In the genomic region with DNA sequence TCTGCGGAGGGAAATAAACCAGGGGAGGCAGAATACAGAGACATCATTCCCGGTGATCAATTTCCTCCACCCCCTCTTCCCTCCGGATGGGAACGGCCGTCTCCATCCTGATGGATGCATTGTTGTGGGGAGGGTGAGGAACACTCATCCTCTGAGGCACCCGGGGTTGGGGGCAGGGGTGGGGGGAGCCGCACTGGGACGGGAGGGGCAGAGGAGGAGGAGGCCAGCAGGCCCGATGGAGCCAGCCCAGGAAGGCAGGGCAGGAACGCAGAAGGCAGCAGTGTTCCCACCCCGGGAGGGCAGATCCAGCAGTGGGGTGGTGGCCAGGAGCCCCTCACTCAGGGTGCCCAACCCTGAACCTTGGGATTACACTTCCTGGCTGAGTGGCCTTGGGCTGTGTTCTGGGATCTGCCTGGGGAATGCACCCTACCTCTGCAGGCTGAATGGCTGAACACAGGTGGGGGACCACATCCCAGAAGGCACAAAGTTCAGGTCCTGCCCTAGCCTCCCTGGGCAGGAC, we compare ENCODE assay signal across 1 cellular context.
TF ChIP-seq lines count a peak whose summit lies in the region.

No MANE protein-coding gene starts in this region.

TF ChIP-seq in H1, 55 proteins besides CTCF, POLR2A, EP300 and RAD21:
- TF ChIP-seq, protein P1, sequence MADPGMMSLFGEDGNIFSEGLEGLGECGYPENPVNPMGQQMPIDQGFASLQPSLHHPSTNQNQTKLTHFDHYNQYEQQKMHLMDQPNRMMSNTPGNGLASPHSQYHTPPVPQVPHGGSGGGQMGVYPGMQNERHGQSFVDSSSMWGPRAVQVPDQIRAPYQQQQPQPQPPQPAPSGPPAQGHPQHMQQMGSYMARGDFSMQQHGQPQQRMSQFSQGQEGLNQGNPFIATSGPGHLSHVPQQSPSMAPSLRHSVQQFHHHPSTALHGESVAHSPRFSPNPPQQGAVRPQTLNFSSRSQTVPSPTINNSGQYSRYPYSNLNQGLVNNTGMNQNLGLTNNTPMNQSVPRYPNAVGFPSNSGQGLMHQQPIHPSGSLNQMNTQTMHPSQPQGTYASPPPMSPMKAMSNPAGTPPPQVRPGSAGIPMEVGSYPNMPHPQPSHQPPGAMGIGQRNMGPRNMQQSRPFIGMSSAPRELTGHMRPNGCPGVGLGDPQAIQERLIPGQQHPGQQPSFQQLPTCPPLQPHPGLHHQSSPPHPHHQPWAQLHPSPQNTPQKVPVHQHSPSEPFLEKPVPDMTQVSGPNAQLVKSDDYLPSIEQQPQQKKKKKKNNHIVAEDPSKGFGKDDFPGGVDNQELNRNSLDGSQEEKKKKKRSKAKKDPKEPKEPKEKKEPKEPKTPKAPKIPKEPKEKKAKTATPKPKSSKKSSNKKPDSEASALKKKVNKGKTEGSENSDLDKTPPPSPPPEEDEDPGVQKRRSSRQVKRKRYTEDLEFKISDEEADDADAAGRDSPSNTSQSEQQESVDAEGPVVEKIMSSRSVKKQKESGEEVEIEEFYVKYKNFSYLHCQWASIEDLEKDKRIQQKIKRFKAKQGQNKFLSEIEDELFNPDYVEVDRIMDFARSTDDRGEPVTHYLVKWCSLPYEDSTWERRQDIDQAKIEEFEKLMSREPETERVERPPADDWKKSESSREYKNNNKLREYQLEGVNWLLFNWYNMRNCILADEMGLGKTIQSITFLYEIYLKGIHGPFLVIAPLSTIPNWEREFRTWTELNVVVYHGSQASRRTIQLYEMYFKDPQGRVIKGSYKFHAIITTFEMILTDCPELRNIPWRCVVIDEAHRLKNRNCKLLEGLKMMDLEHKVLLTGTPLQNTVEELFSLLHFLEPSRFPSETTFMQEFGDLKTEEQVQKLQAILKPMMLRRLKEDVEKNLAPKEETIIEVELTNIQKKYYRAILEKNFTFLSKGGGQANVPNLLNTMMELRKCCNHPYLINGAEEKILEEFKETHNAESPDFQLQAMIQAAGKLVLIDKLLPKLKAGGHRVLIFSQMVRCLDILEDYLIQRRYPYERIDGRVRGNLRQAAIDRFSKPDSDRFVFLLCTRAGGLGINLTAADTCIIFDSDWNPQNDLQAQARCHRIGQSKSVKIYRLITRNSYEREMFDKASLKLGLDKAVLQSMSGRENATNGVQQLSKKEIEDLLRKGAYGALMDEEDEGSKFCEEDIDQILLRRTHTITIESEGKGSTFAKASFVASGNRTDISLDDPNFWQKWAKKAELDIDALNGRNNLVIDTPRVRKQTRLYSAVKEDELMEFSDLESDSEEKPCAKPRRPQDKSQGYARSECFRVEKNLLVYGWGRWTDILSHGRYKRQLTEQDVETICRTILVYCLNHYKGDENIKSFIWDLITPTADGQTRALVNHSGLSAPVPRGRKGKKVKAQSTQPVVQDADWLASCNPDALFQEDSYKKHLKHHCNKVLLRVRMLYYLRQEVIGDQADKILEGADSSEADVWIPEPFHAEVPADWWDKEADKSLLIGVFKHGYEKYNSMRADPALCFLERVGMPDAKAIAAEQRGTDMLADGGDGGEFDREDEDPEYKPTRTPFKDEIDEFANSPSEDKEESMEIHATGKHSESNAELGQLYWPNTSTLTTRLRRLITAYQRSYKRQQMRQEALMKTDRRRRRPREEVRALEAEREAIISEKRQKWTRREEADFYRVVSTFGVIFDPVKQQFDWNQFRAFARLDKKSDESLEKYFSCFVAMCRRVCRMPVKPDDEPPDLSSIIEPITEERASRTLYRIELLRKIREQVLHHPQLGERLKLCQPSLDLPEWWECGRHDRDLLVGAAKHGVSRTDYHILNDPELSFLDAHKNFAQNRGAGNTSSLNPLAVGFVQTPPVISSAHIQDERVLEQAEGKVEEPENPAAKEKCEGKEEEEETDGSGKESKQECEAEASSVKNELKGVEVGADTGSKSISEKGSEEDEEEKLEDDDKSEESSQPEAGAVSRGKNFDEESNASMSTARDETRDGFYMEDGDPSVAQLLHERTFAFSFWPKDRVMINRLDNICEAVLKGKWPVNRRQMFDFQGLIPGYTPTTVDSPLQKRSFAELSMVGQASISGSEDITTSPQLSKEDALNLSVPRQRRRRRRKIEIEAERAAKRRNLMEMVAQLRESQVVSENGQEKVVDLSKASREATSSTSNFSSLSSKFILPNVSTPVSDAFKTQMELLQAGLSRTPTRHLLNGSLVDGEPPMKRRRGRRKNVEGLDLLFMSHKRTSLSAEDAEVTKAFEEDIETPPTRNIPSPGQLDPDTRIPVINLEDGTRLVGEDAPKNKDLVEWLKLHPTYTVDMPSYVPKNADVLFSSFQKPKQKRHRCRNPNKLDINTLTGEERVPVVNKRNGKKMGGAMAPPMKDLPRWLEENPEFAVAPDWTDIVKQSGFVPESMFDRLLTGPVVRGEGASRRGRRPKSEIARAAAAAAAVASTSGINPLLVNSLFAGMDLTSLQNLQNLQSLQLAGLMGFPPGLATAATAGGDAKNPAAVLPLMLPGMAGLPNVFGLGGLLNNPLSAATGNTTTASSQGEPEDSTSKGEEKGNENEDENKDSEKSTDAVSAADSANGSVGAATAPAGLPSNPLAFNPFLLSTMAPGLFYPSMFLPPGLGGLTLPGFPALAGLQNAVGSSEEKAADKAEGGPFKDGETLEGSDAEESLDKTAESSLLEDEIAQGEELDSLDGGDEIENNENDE (IDR thresholded peaks at IDR 0.05; ENCODE audit: insufficient replicate concordance, low read length) = no peak
- TF ChIP-seq JUN (IDR thresholded peaks at IDR 0.05; ENCODE audit: low read depth, low read length) (no peak), KDM5A (IDR thresholded peaks at IDR 0.05; ENCODE audit: low read length) (no peak), SRF (IDR thresholded peaks at IDR 0.05; ENCODE audit: low read depth, low read length) (no peak), MAFK (IDR thresholded peaks at IDR 0.05; ENCODE audit: low read depth, low read length) (no peak), ATF2 (IDR thresholded peaks at IDR 0.05; ENCODE audit: low read length) (no peak), YY1 (IDR thresholded peaks at IDR 0.05; ENCODE audit: low read depth, low read length) (no peak), TAF7 (optimal IDR thresholded peaks at IDR 0.05; ENCODE audit: borderline replicate concordance, low read depth, low read length) (no peak), BCL11A (IDR thresholded peaks at IDR 0.05; ENCODE audit: low read depth in 2 of 2, low read length in 2 of 2) (no peak), KDM1A (IDR thresholded peaks at IDR 0.05; ENCODE audit: borderline replicate concordance, low read length) (no peak), GTF2F1 (IDR thresholded peaks at IDR 0.05; ENCODE audit: borderline replicate concordance, low read depth, low read length) (no peak), RNF2 (IDR thresholded peaks at IDR 0.05; ENCODE audit: borderline replicate concordance, low read depth, low read length, missing control alignments, poor library complexity, severe bottlenecking) (no peak), CHD2 (IDR thresholded peaks at IDR 0.05; ENCODE audit: low read length) (no peak), ASH2L (IDR thresholded peaks at IDR 0.05; ENCODE audit: low read length) (no peak), TAF1 (IDR thresholded peaks at IDR 0.05; ENCODE audit: low read depth, low read length) (no peak), NANOG (IDR thresholded peaks at IDR 0.05; ENCODE audit: insufficient read depth, low read depth, low read length, poor library complexity, severe bottlenecking) (no peak), ZNF274 (IDR thresholded peaks at IDR 0.05; ENCODE audit: borderline replicate concordance, extremely low read depth, low read length) (no peak), RBBP5 (IDR thresholded peaks at IDR 0.05; ENCODE audit: borderline replicate concordance, low read depth, low read length) (no peak), TCF12 (IDR thresholded peaks at IDR 0.05; ENCODE audit: low read depth, low read length) (no peak), ATF3 (IDR thresholded peaks at IDR 0.05; ENCODE audit: insufficient read depth, low read depth, low read length) (no peak)
